In genomic region chr13:35518337-35518736, GRCh38 we compare ENCODE assay signal across 15 cellular contexts. TPM values are rescaled to one million over a fixed set of nuclear protein-coding genes. Genes with fewer than 3 reads are reported as not detected.
"Had no signal": no experiment of that assay in that cellular context is flagged by ENCODE, and none has a peak within 500 bp of the region (broad histone marks: within the 10 kb centered on the region; RNA-seq: fewer than 3 reads in every experiment).

No MANE protein-coding gene starts in this region.

- H3K9ac ChIP-seq: parathyroid adenoma had no signal

- H2AFZ ChIP-seq: hepatocyte, parathyroid adenoma had no signal

- H3K79me2 ChIP-seq: hepatocyte, parathyroid adenoma had no signal

- H3K36me3 ChIP-seq: spleen, WERI-Rb-1 had no signal

- DNase-seq: activated CD4-positive, alpha-beta T cell treated with anti-CD3 and anti-CD28 coated beads for 1 hour; activated gamma-delta T cell; amniotic stem cell; body of pancreas; dorsolateral prefrontal cortex; left cardiac atrium; mesendoderm; naive thymus-derived CD8-positive, alpha-beta T cell; spleen; stimulated activated CD4-positive, alpha-beta T cell treated with anti-CD3 and anti-CD28 coated beads, Interleukin-4, amount 100 ng/mL, for 4 hours; testis; WERI-Rb-1 had no signal

- H3K27me3 ChIP-seq: body of pancreas, dorsolateral prefrontal cortex, hepatocyte, spleen, testis had no signal

- H3K4me2 ChIP-seq: hepatocyte had no signal

- H3K4me1 ChIP-seq: body of pancreas, parathyroid adenoma, spleen, testis had no signal

- H3K4me3 ChIP-seq: body of pancreas, dorsolateral prefrontal cortex, hepatocyte, spleen, testis had no signal

- H3K9me3 ChIP-seq: body of pancreas, spleen, testis had no signal

- H3K27ac ChIP-seq: body of pancreas, dorsolateral prefrontal cortex, hepatocyte, parathyroid adenoma, spleen, testis, WERI-Rb-1 had no signal

RNA-seq across cellular contexts. Expression of gene MAB21L1, which starts 41.8 kb away (rescaled TPM):
- total RNA-seq: activated CD8-positive, alpha-beta memory T cell treated with anti-CD3 and anti-CD28 coated beads for 36 hours; naive thymus-derived CD8-positive, alpha-beta T cell; testis had no signal
- polyA plus RNA-seq: naive thymus-derived CD8-positive, alpha-beta T cell had no signal
